In genomic region chr17:14300628-14301278, GRCh38 we compare ENCODE assay signal across 8 cellular contexts. TPM values are rescaled to one million over a fixed set of nuclear protein-coding genes. Genes with fewer than 3 reads are reported as not detected.
DNase-seq lines count a peak whose midpoint lies in the region; ATAC-seq and TF ChIP-seq lines count a peak whose summit lies in the region.

Gene HS3ST3B1, plus strand, starts transcription at chr17:14301081. Its CDS starts 438 bp downstream, at chr17:14301519.

- DNase-seq in CMK (ENCODE audit: low read depth) (peak; percentile 94), HS-5 (ENCODE audit: low read depth) (peak; percentile 96), OCI-M1 (lab: John Stamatoyannopoulos, UW) (peak; percentile 98), activated T-cell treated with anti-CD3 and anti-CD28 coated beads for 48 hours (ENCODE audit: low read depth) (peak; percentile 99), erythroblast (lab: John Stamatoyannopoulos, UW) (peak; percentile 92 to 93), mucosa of descending colon (peak; percentile 98 to 99 (median 98))
- peak; percentile 96 to 99 for DNase-seq in stimulated activated CD8-positive, alpha-beta memory T cell treated with anti-CD3 and anti-CD28 coated beads, Interleukin-2, amount 100 ng/mL, for 48 hours (ENCODE audit: low read depth in 2 of 2)

- no peak for TF ChIP-seq POLR2A in erythroblast (IDR thresholded peaks at IDR 0.05; ENCODE audit: low read length)

- ATAC-seq in GM21360 (IDR thresholded peaks at IDR 0.05; ENCODE audit: unreplicated experiment) (peak; percentile 88), mucosa of descending colon (peak; percentile 88)

- intact Hi-C loops in mucosa of descending colon (cut with DNase I, micrococcal nuclease), result loop anchor here (5.0 to 10.0 kb wide), 2 partner anchors 703 to 966 kb away; no protein-coding TSS in a partner anchor

- H3K4me1 ChIP-seq in mucosa of descending colon (ENCODE audit: low read depth), result peaks cover 52% of the 10 kb centered on the region

- no peaks in the 10 kb centered on the region for H3K9me3 ChIP-seq in mucosa of descending colon

- peak within 1 kb of the TSS; percentile 30 for H3K4me3 ChIP-seq in mucosa of descending colon

- no peak for TF ChIP-seq CTCF in mucosa of descending colon (IDR thresholded peaks at IDR 0.05)

- no peaks in the 10 kb centered on the region for H3K36me3 ChIP-seq in mucosa of descending colon (ENCODE audit: low read depth)

RNA-seq across cellular contexts. Expression of gene HS3ST3B1, which starts in this region (rescaled TPM):
- total RNA-seq in mucosa of descending colon, result 1 to 10 TPM; 1.4 to 1.6 (median 1.5) TPM

Comparison
In these comparisons a context has a peak if more than half of its experiments do, and no peak if none do; other contexts are left out.
1. Peak in every context shown above with its lines: DNase-seq, ATAC-seq and H3K4me3 ChIP-seq.